In genomic region chr1:19015476-19015875, GRCh38 we compare ENCODE assay signal across 21 cellular contexts. TPM values are rescaled to one million over a fixed set of nuclear protein-coding genes. Genes with fewer than 3 reads are reported as not detected.
DNase-seq lines count a peak whose midpoint lies in the region; FAIRE-seq and TF ChIP-seq lines count a peak whose summit lies in the region.
"Had no signal": no experiment of that assay in that cellular context is flagged by ENCODE, and none has a peak within 500 bp of the region (broad histone marks: within the 10 kb centered on the region; RNA-seq: fewer than 3 reads in every experiment).

No MANE protein-coding gene starts in this region.

- dilution Hi-C loops in mammary epithelial cell (cut with HindIII; ENCODE audit: low sequenced_read_pairs) = no loop called here

- H3K79me2 ChIP-seq in mammary epithelial cell (ENCODE audit: insufficient read depth, low read length) = no peaks in the 10 kb centered on the region

- no peaks in the 10 kb centered on the region for H3K36me3 Mint-ChIP-seq in MCF 10A (ENCODE audit: insufficient read depth, unreplicated experiment)
- H3K36me3 Mint-ChIP-seq: CD4-positive, alpha-beta memory T cell had no signal

- no peak overlapping the region for H3K4me3 Mint-ChIP-seq in MCF 10A (ENCODE audit: unreplicated experiment)
- H3K4me3 Mint-ChIP-seq: CD4-positive, alpha-beta memory T cell; GM23338 had no signal

- FAIRE-seq in H54 (lab: Jason Lieb, UNC) = no peak
- FAIRE-seq: A549, GM12891, GM18507 had no signal

- H2AFZ ChIP-seq in mammary epithelial cell (ENCODE audit: low read depth, low read length) = peak overlapping the region; percentile 32

- H3K9me3 Mint-ChIP-seq in MCF 10A (ENCODE audit: unreplicated experiment) = no peaks in the 10 kb centered on the region
- H3K9me3 Mint-ChIP-seq: GM23338 had no signal

- DNase-seq in mammary epithelial cell (no peak), MCF 10A (ENCODE audit: unreplicated experiment) (no peak), left kidney (ENCODE audit: low read depth, low spot score) (peak; percentile 24), prostate gland (ENCODE audit: low spot score) (no peak), H54 (ENCODE audit: insufficient read length, low spot score) (no peak)
- DNase-seq in stimulated activated CD8-positive, alpha-beta memory T cell treated with anti-CD3 and anti-CD28 coated beads, Interleukin-4, amount 100 ng/mL, for 48 hours = peak; percentile 8
- DNase-seq in activated CD4-positive, CD25-positive, alpha-beta regulatory T cell treated with anti-CD3 and anti-CD28 coated beads, Interleukin-2, amount 50 U/mL, for 72 hours = no peak
- DNase-seq: 8988T; ACHN; C1 segment of cervical spinal cord; Calu3; CD4-positive, alpha-beta memory T cell; COR-L47; DMS53; DMS79 treated with DMSO at 0.1 percent for 48 hours; GF-D8 had no signal

- no peak for TF ChIP-seq POLR2A in prostate gland (IDR thresholded peaks at IDR 0.05)
- no peak for TF ChIP-seq POLR2A in H54 (IDR thresholded peaks at IDR 0.05; ENCODE audit: low read depth, low read length)

- in situ Hi-C loops in mammary epithelial cell (cut with MboI; ENCODE audit: low sequenced_read_pairs in 2 of 2) = no loop called here

- CTCF ChIA-PET in mammary epithelial cell (lab: Charles Lee; ENCODE audit: low non-redundant PET) = no interaction called here
- CTCF ChIA-PET in MCF 10A (lab: Yijun Ruan, JAX) = no interaction called here

- no peaks in the 10 kb centered on the region for H3K27me3 ChIP-seq in mammary epithelial cell (ENCODE audit: insufficient read depth, low read length)
- H3K27me3 ChIP-seq in prostate gland (replicated peaks; ENCODE audit: insufficient read depth) = no peaks in the 10 kb centered on the region

- no peak for TF ChIP-seq CTCF in mammary epithelial cell (conservative IDR thresholded peaks at IDR 0.05 in 1 of 2, IDR thresholded peaks at IDR 0.05 in 1 of 2; ENCODE audit: extremely low read depth in 1 of 2, insufficient read depth in 1 of 2, low read depth in 1 of 2, low read length in 2 of 2)
- no peak for TF ChIP-seq CTCF in MCF 10A (IDR thresholded peaks at IDR 0.05; ENCODE audit: unreplicated experiment)
- TF ChIP-seq CTCF in prostate gland (IDR thresholded peaks at IDR 0.05) = no peak

- no peak overlapping the region for H3K27ac Mint-ChIP-seq in MCF 10A (ENCODE audit: low read depth, unreplicated experiment)
- H3K27ac Mint-ChIP-seq: CD4-positive, alpha-beta memory T cell; GM23338 had no signal

- no peaks in the 10 kb centered on the region for H3K9me3 ChIP-seq in mammary epithelial cell (replicated peaks; ENCODE audit: insufficient read depth, low read length)
- no peaks in the 10 kb centered on the region for H3K9me3 ChIP-seq in prostate gland
- H3K9me3 ChIP-seq: A549, HAP-1 had no signal

- no peak overlapping the region for H3K27ac ChIP-seq in mammary epithelial cell (ENCODE audit: insufficient read depth, low read depth, low read length)
- H3K27ac ChIP-seq in prostate gland = no peak overlapping the region

- no peaks in the 10 kb centered on the region for H4K20me1 ChIP-seq in mammary epithelial cell (ENCODE audit: insufficient read depth, low read length)

- no peaks in the 10 kb centered on the region for H3K27me3 Mint-ChIP-seq in MCF 10A (ENCODE audit: insufficient read depth, unreplicated experiment)

- peaks cover 16% of the 10 kb centered on the region for H3K4me1 Mint-ChIP-seq in MCF 10A (ENCODE audit: insufficient read depth, unreplicated experiment)

- H3K4me3 ChIP-seq in mammary epithelial cell (replicated peaks in 1 of 3; ENCODE audit: insufficient read depth in 1 of 3, low read depth in 2 of 3, low read length in 3 of 3) = no peak overlapping the region
- H3K4me3 ChIP-seq in prostate gland = no peak overlapping the region
- H3K4me3 ChIP-seq: A549, GM23338, HAP-1 had no signal

- 45% methylated on average over 6 of the region's 6 CpGs for WGBS in mammary epithelial cell (ENCODE audit: low coverage, missing lambda C conversion rate)
- WGBS in prostate gland = 67% methylated on average over 6 of the region's 6 CpGs

- no peak overlapping the region for H3K9ac ChIP-seq in mammary epithelial cell (ENCODE audit: insufficient read depth, low read length)

- H3K36me3 ChIP-seq in mammary epithelial cell (ENCODE audit: insufficient read depth, low read length) = no peaks in the 10 kb centered on the region
- H3K36me3 ChIP-seq in prostate gland = no peaks in the 10 kb centered on the region
- H3K36me3 ChIP-seq: HAP-1 had no signal

- POLR2A ChIA-PET in MCF 10A (lab: Yijun Ruan, JAX) = no interaction called here

- H3K4me1 ChIP-seq in mammary epithelial cell (ENCODE audit: insufficient read depth, low read length) (peaks cover 19% of the 10 kb centered on the region), prostate gland (replicated peaks) (peaks cover 3% of the 10 kb centered on the region)
- H3K4me1 ChIP-seq: HAP-1 had no signal

- no TSS peak for BruUV-seq in mammary epithelial cell (replicated peaks; lab: Mats Ljungman, UMichigan)
- no TSS peak for BruUV-seq in MCF 10A (replicated peaks; lab: Mats Ljungman, UMichigan)

- no peak overlapping the region for H3K4me2 ChIP-seq in mammary epithelial cell (ENCODE audit: insufficient read depth, low read depth, low read length)
- H3K4me2 ChIP-seq: A549, GM23338 had no signal

- intact Hi-C loops in mammary epithelial cell (cut with micrococcal nuclease) (no loop called here), MCF 10A (cut with micrococcal nuclease) (no loop called here), prostate gland (cut with DNase I) (no loop called here)

RNA-seq across cellular contexts. Expression of gene IFFO2, which starts 59.0 kb away (rescaled TPM):
- total RNA-seq in mammary epithelial cell (100 to 1,000 TPM in 1 of 2 donors, 10 to 100 TPM in 1; 94.8 to 304 TPM), MCF 10A (2022) (10.8 and 21.0 TPM in 2 replicates), prostate gland (10 to 100 TPM; 13.6 to 20.4 TPM)
- 66.9 TPM for polyA plus RNA-seq in mammary epithelial cell
- polyA minus RNA-seq in mammary epithelial cell = 116 TPM

Comparison
In these comparisons a context has a peak if more than half of its experiments do, and no peak if none do; other contexts are left out.
1. DNase-seq: peak in left kidney (single experiment) and stimulated activated CD8-positive, alpha-beta memory T cell treated with anti-CD3 and anti-CD28 coated beads, Interleukin-4, amount 100 ng/mL, for 48 hours (single experiment); none in mammary epithelial cell (single experiment), MCF 10A (single experiment), prostate gland (single experiment), activated CD4-positive, CD25-positive, alpha-beta regulatory T cell treated with anti-CD3 and anti-CD28 coated beads, Interleukin-2, amount 50 U/mL, for 72 hours (single experiment) and H54 (single experiment).